1 cellular context compared by ENCODE assay signal in genomic region chr1:67427947-67428346, GRCh38.
TF ChIP-seq lines count a peak whose summit lies in the region.

No MANE protein-coding gene starts in this region.

TF ChIP-seq in K562, 482 proteins besides CTCF, POLR2A, EP300 and RAD21 (continued from another document and continues in another):
- TF ChIP-seq TRIM25 (IDR thresholded peaks at IDR 0.05; ENCODE audit: borderline replicate concordance), result no peak
- no peak for TF ChIP-seq SETDB1 (IDR thresholded peaks at IDR 0.05; ENCODE audit: low read length)
- no peak for TF ChIP-seq ZNF655 (CRISPR knock-in tag; IDR thresholded peaks at IDR 0.05)
- TF ChIP-seq SRSF9 (IDR thresholded peaks at IDR 0.05; ENCODE audit: borderline replicate concordance, low read depth, low read length), result no peak
- TF ChIP-seq NELFE (IDR thresholded peaks at IDR 0.05; ENCODE audit: insufficient read depth, insufficient read length), result no peak
- no peak for TF ChIP-seq HDAC8 (tag; IDR thresholded peaks at IDR 0.05)
- no peak for TF ChIP-seq CBFA2T2 (conservative IDR thresholded peaks at IDR 0.05)
- TF ChIP-seq RBFOX2 (IDR thresholded peaks at IDR 0.05; ENCODE audit: low read depth, low read length), result peak; percentile 57
- peak; percentile 23 for TF ChIP-seq SAP30 (IDR thresholded peaks at IDR 0.05; ENCODE audit: borderline replicate concordance, insufficient read depth, low read depth, low read length, poor library complexity, severe bottlenecking)
- no peak for TF ChIP-seq BACH1 (tag; IDR thresholded peaks at IDR 0.05)
- TF ChIP-seq MYBL2 (IDR thresholded peaks at IDR 0.05; ENCODE audit: low read depth), result no peak
- TF ChIP-seq MYBL2 (CRISPR knock-in tag; IDR thresholded peaks at IDR 0.05; ENCODE audit: borderline replicate concordance), result no peak
- TF ChIP-seq CREB5 (CRISPR knock-in tag; IDR thresholded peaks at IDR 0.05), result no peak
- peak; percentile 85 to 89 for TF ChIP-seq KDM1A (IDR thresholded peaks at IDR 0.05)
- no peak for TF ChIP-seq POLR3G (IDR thresholded peaks at IDR 0.05; ENCODE audit: extremely low read depth, insufficient read length, insufficient replicate concordance)
- TF ChIP-seq KLF1 (tag; IDR thresholded peaks at IDR 0.05), result no peak
- TF ChIP-seq TCF7L2 (IDR thresholded peaks at IDR 0.05; ENCODE audit: low read depth, low read length), result no peak
- no peak for TF ChIP-seq E2F1 (CRISPR knock-in tag; IDR thresholded peaks at IDR 0.05)
- TF ChIP-seq HDAC3 (IDR thresholded peaks at IDR 0.05; ENCODE audit: borderline replicate concordance, partially characterized antibody), result no peak
- no peak for TF ChIP-seq RBM22 (IDR thresholded peaks at IDR 0.05; ENCODE audit: low read depth, low read length, poor library complexity, severe bottlenecking)
- no peak for TF ChIP-seq NRF1 (conservative IDR thresholded peaks at IDR 0.05 in 1 of 2, IDR thresholded peaks at IDR 0.05 in 1 of 2)
- no peak for TF ChIP-seq ATF7 (IDR thresholded peaks at IDR 0.05)
- TF ChIP-seq MCM3 (IDR thresholded peaks at IDR 0.05), result no peak
- peak in 1 of 2 experiments; percentile 75; a peak in 1 of 4 replicates for TF ChIP-seq RCOR1 (IDR thresholded peaks at IDR 0.05; ENCODE audit: borderline replicate concordance in 1 of 2, low read depth in 2 of 2, low read length in 2 of 2)
- no peak for TF ChIP-seq ZNF695 (CRISPR knock-in tag; IDR thresholded peaks at IDR 0.05)
- TF ChIP-seq HDAC1 (IDR thresholded peaks at IDR 0.05), result peak in 1 of 2 experiments; percentile 56; a peak in 1 of 4 replicates
- no peak for TF ChIP-seq ZBTB26 (CRISPR knock-in tag; IDR thresholded peaks at IDR 0.05)
- TF ChIP-seq KAT7 (CRISPR knock-in tag; IDR thresholded peaks at IDR 0.05; ENCODE audit: borderline replicate concordance), result 0 out of 2 replicates have a peak, but pooled peaks have one; percentile 16
- TF ChIP-seq MECOM (CRISPR knock-in tag; IDR thresholded peaks at IDR 0.05), result 0 out of 2 replicates have a peak, but pooled peaks have one; percentile 16
- no peak for TF ChIP-seq FUS (optimal IDR thresholded peaks at IDR 0.05; ENCODE audit: low read depth, low read length)
- no peak for TF ChIP-seq CREM (IDR thresholded peaks at IDR 0.05; ENCODE audit: low read depth)
- TF ChIP-seq RFX7 (CRISPR knock-in tag; IDR thresholded peaks at IDR 0.05), result no peak
- no peak for TF ChIP-seq COPS2 (conservative IDR thresholded peaks at IDR 0.05)
- no peak for TF ChIP-seq HDAC6 (IDR thresholded peaks at IDR 0.05; ENCODE audit: low read depth, low read length)
- no peak for TF ChIP-seq ZNF197 (CRISPR knock-in tag; IDR thresholded peaks at IDR 0.05; ENCODE audit: low read depth)
- no peak for TF ChIP-seq MIER1 (IDR thresholded peaks at IDR 0.05; ENCODE audit: low read depth)
- no peak for TF ChIP-seq XRCC4 (IDR thresholded peaks at IDR 0.05; ENCODE audit: extremely low read depth, insufficient read depth, insufficient read length)
- no peak for TF ChIP-seq ZBTB17 (CRISPR knock-in tag; IDR thresholded peaks at IDR 0.05)
- TF ChIP-seq HDAC2 (IDR thresholded peaks at IDR 0.05), result peak; percentile 73
- no peak for TF ChIP-seq BRF1 (IDR thresholded peaks at IDR 0.05; ENCODE audit: borderline replicate concordance, extremely low read depth, insufficient read length)
- no peak for TF ChIP-seq RFX1 (IDR thresholded peaks at IDR 0.05)
- no peak for TF ChIP-seq DDX20 (tag; IDR thresholded peaks at IDR 0.05; ENCODE audit: low read depth)
- TF ChIP-seq CCAR2 (IDR thresholded peaks at IDR 0.05; ENCODE audit: low read depth, low read length), result no peak
- no peak for TF ChIP-seq LARP7 (IDR thresholded peaks at IDR 0.05)
- no peak for TF ChIP-seq ZNF253 (CRISPR knock-in tag; conservative IDR thresholded peaks at IDR 0.05)
- TF ChIP-seq LCOR (CRISPR knock-in tag; IDR thresholded peaks at IDR 0.05), result no peak
- no peak for TF ChIP-seq U2AF1 (optimal IDR thresholded peaks at IDR 0.05; ENCODE audit: low read depth, low read length)
- no peak for TF ChIP-seq PHB2 (IDR thresholded peaks at IDR 0.05; ENCODE audit: low read depth)
- TF ChIP-seq SIX5 (IDR thresholded peaks at IDR 0.05; ENCODE audit: borderline replicate concordance in 1 of 2, insufficient read depth in 1 of 2, low read depth in 1 of 2, low read length in 2 of 2), result no peak
- no peak for TF ChIP-seq BMI1 (IDR thresholded peaks at IDR 0.05; ENCODE audit: low read length)
- TF ChIP-seq ZNF644 (tag; IDR thresholded peaks at IDR 0.05; ENCODE audit: low read depth), result no peak
- no peak for TF ChIP-seq FOS (IDR thresholded peaks at IDR 0.05; ENCODE audit: extremely low read depth, insufficient read length)
- TF ChIP-seq CUX1 (CRISPR knock-in tag; IDR thresholded peaks at IDR 0.05), result no peak
- TF ChIP-seq NFYB (IDR thresholded peaks at IDR 0.05; ENCODE audit: extremely low read depth, insufficient read length), result no peak
- TF ChIP-seq NEUROD1 (IDR thresholded peaks at IDR 0.05; ENCODE audit: borderline replicate concordance, low read depth, low read length, partially characterized antibody), result no peak
- no peak for TF ChIP-seq SIN3B (IDR thresholded peaks at IDR 0.05; ENCODE audit: low read depth)
- TF ChIP-seq ZNF592 (IDR thresholded peaks at IDR 0.05), result no peak
- no peak for TF ChIP-seq GABPB2 (CRISPR knock-in tag; conservative IDR thresholded peaks at IDR 0.05)
- TF ChIP-seq SIN3A (IDR thresholded peaks at IDR 0.05; ENCODE audit: borderline replicate concordance in 2 of 2, control insufficient read depth in 1 of 2, low read depth in 2 of 2, low read length in 2 of 2), result no peak
- TF ChIP-seq ESRRB (CRISPR knock-in tag; IDR thresholded peaks at IDR 0.05; ENCODE audit: borderline replicate concordance), result no peak
- no peak for TF ChIP-seq ETV6 (IDR thresholded peaks at IDR 0.05; ENCODE audit: borderline replicate concordance in 1 of 2, low read depth in 2 of 2, low read length in 1 of 2)
- no peak for TF ChIP-seq ETV6 (CRISPR knock-in tag; IDR thresholded peaks at IDR 0.05; ENCODE audit: borderline replicate concordance)
- TF ChIP-seq RB1 (IDR thresholded peaks at IDR 0.05; ENCODE audit: low read depth), result no peak
